Comparison of ENCODE assay signal across 15 cellular contexts in genomic region chr1:1234180-1234808, GRCh38. TPM values are rescaled to one million over a fixed set of nuclear protein-coding genes. Genes with fewer than 3 reads are reported as not detected.
DNase-seq lines count a peak whose midpoint lies in the region; ATAC-seq, FAIRE-seq and TF ChIP-seq lines count a peak whose summit lies in the region.
"Had no signal": no experiment of that assay in that cellular context is flagged by ENCODE, and none has a peak within 500 bp of the region (broad histone marks: within the 10 kb centered on the region; RNA-seq: fewer than 3 reads in every experiment).

No MANE protein-coding gene starts in this region.

- peak overlapping the region; percentile 65 for H3K4me3 ChIP-seq in PC-3 (ENCODE audit: low read length)
- no peak overlapping the region for H3K4me3 ChIP-seq in GM12878
- H3K4me3 ChIP-seq in WERI-Rb-1 (ENCODE audit: low read depth, low read length): no peak overlapping the region
- H3K4me3 ChIP-seq: breast epithelium, SJCRH30, upper lobe of left lung had no signal

- peaks cover 15% of the 10 kb centered on the region for H3K36me3 Mint-ChIP-seq in activated naive CD4-positive, alpha-beta T cell treated with anti-CD3 and anti-CD28 coated beads for 36 hours (ENCODE audit: low read depth)
- peaks cover 13% of the 10 kb centered on the region for H3K36me3 Mint-ChIP-seq in progenitor cell of endocrine pancreas (ENCODE audit: insufficient read depth)

- whole genome bisulfite sequencing in GM12878 (ENCODE audit: insufficient coverage, insufficient replicate concordance, low lambda C conversion rate, missing lambda C conversion rate): 89% methylated on average over 28 of the region's 28 CpGs

- SMC1A ChIA-PET in GM12878 (lab: Charles Lee; ENCODE audit: uncharacterized antibody, unreplicated experiment): no interaction called here

- RAD21 ChIA-PET in GM12878 (lab: Charles Lee; ENCODE audit: unreplicated experiment): no interaction called here

- intact Hi-C loops in activated naive CD4-positive, alpha-beta T cell treated with anti-CD3 and anti-CD28 coated beads for 36 hours (cut with micrococcal nuclease): loop anchor here (10.0 kb wide), 1 partner anchor 199 kb away; no protein-coding TSS in a partner anchor
- intact Hi-C loops in PC-3 (cut with micrococcal nuclease): no loop called here
- intact Hi-C loops in GM12878 (cut with micrococcal nuclease; ENCODE audit: unreplicated experiment): loop anchor here (5.0 kb wide), 1 partner anchor 112 kb away; no protein-coding TSS in a partner anchor

- H3K79me2 ChIP-seq in PC-3 (ENCODE audit: low read length): peaks cover 59% of the 10 kb centered on the region
- peaks cover 32% of the 10 kb centered on the region for H3K79me2 ChIP-seq in GM12878 (ENCODE audit: control insufficient read depth, insufficient read depth, low read length)

- H3K4me3 Mint-ChIP-seq in activated naive CD4-positive, alpha-beta T cell treated with anti-CD3 and anti-CD28 coated beads for 36 hours: peak overlapping the region; percentile 74
- H3K4me3 Mint-ChIP-seq in progenitor cell of endocrine pancreas (ENCODE audit: low read depth): peak overlapping the region; percentile 16

- H2AFZ ChIP-seq in PC-3 (ENCODE audit: low read length) (no peak overlapping the region), GM12878 (ENCODE audit: control insufficient read depth, low read depth, low read length) (no peak overlapping the region)

- H3K4me2 ChIP-seq in PC-3 (ENCODE audit: low read length) (peak overlapping the region; percentile 78), GM12878 (ENCODE audit: control insufficient read depth, insufficient read depth) (0 out of 2 replicates have a peak overlapping the region, but pooled peaks have one; percentile 12)

- BruUV-seq in PC-3 (replicated peaks; lab: Mats Ljungman, UMichigan) (no TSS peak), GM12878 (replicated peaks; lab: Mats Ljungman, UMichigan) (no TSS peak)

- H3K27ac Mint-ChIP-seq in activated naive CD4-positive, alpha-beta T cell treated with anti-CD3 and anti-CD28 coated beads for 36 hours: peak overlapping the region; percentile 19
- peak overlapping the region; percentile 90 for H3K27ac Mint-ChIP-seq in progenitor cell of endocrine pancreas

- peaks cover 9% of the 10 kb centered on the region for H4K20me1 ChIP-seq in PC-3 (ENCODE audit: low read length)
- no peaks in the 10 kb centered on the region for H4K20me1 ChIP-seq in GM12878 (ENCODE audit: control insufficient read depth, insufficient read depth)

- H3K9me2 ChIP-seq in PC-3 (replicated peaks; ENCODE audit: low read length): no peaks in the 10 kb centered on the region

- TF ChIP-seq EP300 in GM12878 (IDR thresholded peaks at IDR 0.05; ENCODE audit: borderline replicate concordance in 1 of 2, control insufficient read depth in 1 of 2, low read depth in 2 of 2, low read length in 2 of 2): no peak

- TF ChIP-seq RAD21 in GM12878 (IDR thresholded peaks at IDR 0.05; ENCODE audit: insufficient read depth, low read depth, low read length): no peak

- in situ Hi-C loops in GM12878 (cut with MboI): no loop called here

- CTCF ChIA-PET in activated naive CD4-positive, alpha-beta T cell treated with anti-CD3 and anti-CD28 coated beads for 36 hours (lab: Charles Lee): no interaction called here
- CTCF ChIA-PET in PC-3 (lab: Charles Lee): no interaction called here
- CTCF ChIA-PET in GM12878 (lab: Yijun Ruan, JAX): no interaction called here

- no peak for DNase-seq in activated naive CD4-positive, alpha-beta T cell treated with anti-CD3 and anti-CD28 coated beads for 36 hours
- DNase-seq in activated naive CD4-positive, alpha-beta T cell treated with anti-CD3 and anti-CD28 coated beads, Interleukin-2, amount 50 U/mL, for 16 hours: no peak
- DNase-seq in PC-3 (no peak), GM12878 (ENCODE audit: low read depth, low spot score) (no peak), progenitor cell of endocrine pancreas (ENCODE audit: low spot score, unreplicated experiment) (no peak), WERI-Rb-1 (no peak), NCI-H524 (lab: John Stamatoyannopoulos, UW) (no peak)
- no peak for DNase-seq in effector CD4-positive, alpha-beta T cell
- DNase-seq: foreskin keratinocyte, midbrain, NCI-H1048, SJCRH30 had no signal

- H3K9ac ChIP-seq in PC-3 (ENCODE audit: low read length) (peak overlapping the region; percentile 52; the same call in 1 of the 2 replicates), GM12878 (ENCODE audit: control insufficient read depth, insufficient read depth, low read length) (no peak overlapping the region)

- H3K36me3 ChIP-seq in PC-3 (ENCODE audit: low read depth, low read length): peaks cover 5% of the 10 kb centered on the region; the same call in 1 of the 2 replicates
- no peaks in the 10 kb centered on the region for H3K36me3 ChIP-seq in GM12878 (ENCODE audit: control insufficient read depth in 2 of 2, insufficient read depth in 2 of 2, low read length in 1 of 2)
- H3K36me3 ChIP-seq in WERI-Rb-1: peaks cover 23% of the 10 kb centered on the region
- H3K36me3 ChIP-seq: breast epithelium, SJCRH30, upper lobe of left lung had no signal

- ATAC-seq in PC-3 (no peak), GM12878 (no peak)
- ATAC-seq: foreskin keratinocyte had no signal

- H3K27me3 ChIP-seq in PC-3 (ENCODE audit: low read length) (no peaks in the 10 kb centered on the region), GM12878 (replicated peaks in 1 of 2; ENCODE audit: control insufficient read depth in 2 of 2, insufficient read depth in 2 of 2, low read length in 1 of 2) (no peaks in the 10 kb centered on the region), WERI-Rb-1 (ENCODE audit: insufficient read depth, low read depth, severe bottlenecking) (no peaks in the 10 kb centered on the region)

- H3K9me3 Mint-ChIP-seq in activated naive CD4-positive, alpha-beta T cell treated with anti-CD3 and anti-CD28 coated beads for 36 hours: no peaks in the 10 kb centered on the region
- H3K9me3 Mint-ChIP-seq in progenitor cell of endocrine pancreas (ENCODE audit: low read depth): peaks cover 3% of the 10 kb centered on the region

- H3K4me1 ChIP-seq in PC-3 (ENCODE audit: insufficient read depth, low read length) (peaks cover 63% of the 10 kb centered on the region), GM12878 (ENCODE audit: control insufficient read depth, insufficient read depth, low read length) (peaks cover 4% of the 10 kb centered on the region)
- H3K4me1 ChIP-seq: foreskin keratinocyte had no signal

- H3K9me3 ChIP-seq in PC-3 (ENCODE audit: low read length) (no peaks in the 10 kb centered on the region), GM12878 (replicated peaks; ENCODE audit: control insufficient read depth, insufficient read depth, low read length) (no peaks in the 10 kb centered on the region; the same call in 2 of the 3 replicates), WERI-Rb-1 (ENCODE audit: severe bottlenecking) (no peaks in the 10 kb centered on the region)
- H3K9me3 ChIP-seq: breast epithelium, SJCRH30 had no signal

- no peak for FAIRE-seq in GM12878 (lab: Jason Lieb, UNC)
- FAIRE-seq: islet of Langerhans had no signal

- no peak for TF ChIP-seq CTCF in PC-3 (conservative IDR thresholded peaks at IDR 0.05; ENCODE audit: low read depth, low read length)
- TF ChIP-seq CTCF in GM12878 (IDR thresholded peaks at IDR 0.05 in 2 of 3, conservative IDR thresholded peaks at IDR 0.05 in 1 of 3; ENCODE audit: control insufficient read depth in 2 of 3, extremely low read depth in 1 of 3, insufficient read depth in 1 of 3, low read depth in 3 of 3, low read length in 3 of 3): no peak
- TF ChIP-seq CTCF in progenitor cell of endocrine pancreas (IDR thresholded peaks at IDR 0.05; ENCODE audit: unreplicated experiment): no peak
- no peak for TF ChIP-seq CTCF in WERI-Rb-1 (IDR thresholded peaks at IDR 0.05; ENCODE audit: low read depth, low read length)

- peak; percentile 41; the same call in 1 of the 2 replicates for TF ChIP-seq POLR2A in GM12878 (IDR thresholded peaks at IDR 0.05; ENCODE audit: low read depth, low read length)

- no peaks in the 10 kb centered on the region for H3F3A ChIP-seq in PC-3 (ENCODE audit: low read length, unreplicated experiment)

- peaks cover 28% of the 10 kb centered on the region for H3K4me1 Mint-ChIP-seq in activated naive CD4-positive, alpha-beta T cell treated with anti-CD3 and anti-CD28 coated beads for 36 hours (ENCODE audit: low read depth)
- peaks cover 16% of the 10 kb centered on the region for H3K4me1 Mint-ChIP-seq in progenitor cell of endocrine pancreas (ENCODE audit: low read depth)

- POLR2A ChIA-PET in PC-3 (lab: Charles Lee; ENCODE audit: unreplicated experiment): no interaction called here
- POLR2A ChIA-PET in GM12878 (lab: Charles Lee): no interaction called here

- H3K27ac ChIP-seq in PC-3 (ENCODE audit: low read length): no peak overlapping the region
- no peak overlapping the region for H3K27ac ChIP-seq in GM12878 (ENCODE audit: control insufficient read depth, insufficient read depth)
- no peak overlapping the region for H3K27ac ChIP-seq in WERI-Rb-1
- H3K27ac ChIP-seq: breast epithelium, foreskin keratinocyte, SJCRH30, upper lobe of left lung had no signal

- no peaks in the 10 kb centered on the region for H3K27me3 Mint-ChIP-seq in activated naive CD4-positive, alpha-beta T cell treated with anti-CD3 and anti-CD28 coated beads for 36 hours (ENCODE audit: low read depth)
- H3K27me3 Mint-ChIP-seq in progenitor cell of endocrine pancreas: no peaks in the 10 kb centered on the region

RNA-seq across cellular contexts. Expression of gene B3GALT6, which starts 2.3 kb away (rescaled TPM):
- 1 to 10 TPM; 8.7 to 9.9 TPM for total RNA-seq in activated naive CD4-positive, alpha-beta T cell treated with anti-CD3 and anti-CD28 coated beads for 36 hours
- total RNA-seq in PC-3 (2014; rRNA removed) (74.0 and 92.2 TPM in 2 replicates), GM12878 (2014; rRNA removed) (18.3 and 20.8 TPM in 2 replicates), GM12878 (2014; rRNA removed; fragmentation: Illumina TruSeq; extraction: Trizol) (6.7 and 7.8 TPM in 2 replicates), GM12878 (2021) (18.7 and 20.6 TPM in 2 replicates), progenitor cell of endocrine pancreas (31.7 and 31.9 TPM in 2 replicates)
- total RNA-seq in GM12878 (2013; cell fraction: nucleolus; rRNA removed): 13.9 and 14.3 TPM in 2 replicates
- polyA plus RNA-seq in GM12878 (2011; ENCODE audit: low read depth): 2.2 TPM
- polyA plus RNA-seq in GM12878 (2011; rRNA removed) (1.5 and 2.2 TPM in 2 replicates), GM12878 (2014; fragmentation: Illumina TruSeq; extraction: Trizol) (5.8 and 6.8 TPM in 2 replicates), GM12878 (2014; fragmentation: Nextera tagmentation; extraction: Ambion mirVana) (1 to 10 TPM in 1 of 2 experiments, under 1 TPM in 1; 0.53 to 1.6 TPM), GM12878 (2014; rRNA removed) (14.2 and 17.1 TPM in 2 replicates), GM12878 (2016; fragmentation: Nextera tagmentation; extraction: Ambion mirVana) (1 to 10 TPM; 1.1 to 1.6 TPM)
- 2.8 and 4.3 TPM in 2 replicates for polyA plus RNA-seq in GM12878 (2011; cell fraction: cytosol; rRNA removed)
- polyA plus RNA-seq in GM12878 (2011; cell fraction: nucleus; rRNA removed): 5.4 and 7.7 TPM in 2 replicates
- 5.4 and 6.2 TPM in 2 replicates for polyA plus RNA-seq in GM12878 (2012)
- polyA minus RNA-seq in GM12878 (2011; rRNA and poly(A)+ RNA removed): 2.4 and 2.9 TPM in 2 replicates
- 1.2 and 2.7 TPM in 2 replicates for polyA minus RNA-seq in GM12878 (2011; cell fraction: cytosol; rRNA and poly(A)+ RNA removed)
- polyA minus RNA-seq in GM12878 (2011; cell fraction: nucleus; rRNA and poly(A)+ RNA removed): 12.7 and 22.7 TPM in 2 replicates

RNA-seq across cellular contexts. Expression of gene SDF4, which starts 2.5 kb away (rescaled TPM):
- 10 to 100 TPM; 74.7 to 79.5 TPM for total RNA-seq in activated naive CD4-positive, alpha-beta T cell treated with anti-CD3 and anti-CD28 coated beads for 36 hours
- total RNA-seq in PC-3 (2014; rRNA removed) (254 and 317 TPM in 2 replicates), GM12878 (2014; rRNA removed) (43.1 and 48.7 TPM in 2 replicates), GM12878 (2014; rRNA removed; fragmentation: Illumina TruSeq; extraction: Trizol) (25.8 and 31.8 TPM in 2 replicates), GM12878 (2021) (92.2 and 97.2 TPM in 2 replicates), progenitor cell of endocrine pancreas (103 and 107 TPM in 2 replicates)
- 53.9 and 54.1 TPM in 2 replicates for total RNA-seq in GM12878 (2013; cell fraction: nucleolus; rRNA removed)
- 16.2 TPM for polyA plus RNA-seq in GM12878 (2011; ENCODE audit: low read depth)
- polyA plus RNA-seq in GM12878 (2011; rRNA removed) (16.4 and 28.8 TPM in 2 replicates), GM12878 (2014; fragmentation: Illumina TruSeq; extraction: Trizol) (5.9 and 27.2 TPM in 2 replicates), GM12878 (2014; fragmentation: Nextera tagmentation; extraction: Ambion mirVana) (1 to 10 TPM in 1 of 2 experiments, under 1 TPM in 1; 0.44 to 2.0 TPM), GM12878 (2014; rRNA removed) (51.5 and 65.0 TPM in 2 replicates), GM12878 (2016; fragmentation: Nextera tagmentation; extraction: Ambion mirVana) (10 to 100 TPM; 78.5 to 87.8 TPM)
- 30.5 and 38.1 TPM in 2 replicates for polyA plus RNA-seq in GM12878 (2011; cell fraction: cytosol; rRNA removed)
- polyA plus RNA-seq in GM12878 (2011; cell fraction: nucleus; rRNA removed): 93.2 and 136 TPM in 2 replicates
- 57.3 and 60.4 TPM in 2 replicates for polyA plus RNA-seq in GM12878 (2012)
- 24.1 and 24.7 TPM in 2 replicates for polyA minus RNA-seq in GM12878 (2011; rRNA and poly(A)+ RNA removed)
- 15.0 and 18.9 TPM in 2 replicates for polyA minus RNA-seq in GM12878 (2011; cell fraction: cytosol; rRNA and poly(A)+ RNA removed)
- 27.2 and 42.8 TPM in 2 replicates for polyA minus RNA-seq in GM12878 (2011; cell fraction: nucleus; rRNA and poly(A)+ RNA removed)

RNA-seq across cellular contexts. Expression of gene C1QTNF12, which starts 12.2 kb away (rescaled TPM):
- 1 to 10 TPM; 6.0 to 7.8 TPM for total RNA-seq in activated naive CD4-positive, alpha-beta T cell treated with anti-CD3 and anti-CD28 coated beads for 36 hours
- total RNA-seq in PC-3 (2014; rRNA removed): 2.8 and 3.9 TPM in 2 replicates
- 1.3 and 1.4 TPM in 2 replicates for total RNA-seq in GM12878 (2013; cell fraction: nucleolus; rRNA removed)
- 0.17 and 0.76 TPM in 2 replicates for total RNA-seq in GM12878 (2014; rRNA removed)
- 0.37 TPM in 1 of 2 replicates, not detected in the other for total RNA-seq in GM12878 (2014; rRNA removed; fragmentation: Illumina TruSeq; extraction: Trizol)
- total RNA-seq in GM12878 (2021): 0.96 and 1.0 TPM in 2 replicates
- polyA plus RNA-seq in GM12878 (2011; ENCODE audit: low read depth): 1.9 TPM
- polyA plus RNA-seq in GM12878 (2011; rRNA removed): not detected in 2 replicates
- polyA plus RNA-seq in GM12878 (2011; cell fraction: cytosol; rRNA removed): 0.22 and 0.48 TPM in 2 replicates
- 4.2 and 6.9 TPM in 2 replicates for polyA plus RNA-seq in GM12878 (2011; cell fraction: nucleus; rRNA removed)
- polyA plus RNA-seq in GM12878 (2012): 3.7 and 4.4 TPM in 2 replicates
- polyA plus RNA-seq in GM12878 (2014; fragmentation: Illumina TruSeq; extraction: Trizol): not detected in 2 replicates
- under 1 TPM in 1 of 2 experiments, not detected in 1; 0.31 TPM for polyA plus RNA-seq in GM12878 (2014; fragmentation: Nextera tagmentation; extraction: Ambion mirVana)
- polyA plus RNA-seq in GM12878 (2014; rRNA removed): 0.50 and 0.84 TPM in 2 replicates
- polyA plus RNA-seq in GM12878 (2016; fragmentation: Nextera tagmentation; extraction: Ambion mirVana): under 1 TPM in 1 of 2 experiments, not detected in 1; 0.20 TPM
- polyA minus RNA-seq in GM12878 (2011; rRNA and poly(A)+ RNA removed): 0.52 TPM in 1 of 2 replicates, not detected in the other
- polyA minus RNA-seq in GM12878 (2011; cell fraction: cytosol; rRNA and poly(A)+ RNA removed): not detected in 2 replicates
- 1.1 and 1.8 TPM in 2 replicates for polyA minus RNA-seq in GM12878 (2011; cell fraction: nucleus; rRNA and poly(A)+ RNA removed)
- total RNA-seq in progenitor cell of endocrine pancreas: 1.7 and 2.7 TPM in 2 replicates
- total RNA-seq: SJCRH30 had no signal

RNA-seq across cellular contexts. Expression of gene TNFRSF4, which starts 20.3 kb away (rescaled TPM):
- total RNA-seq in activated naive CD4-positive, alpha-beta T cell treated with anti-CD3 and anti-CD28 coated beads for 36 hours: 100 to 1,000 TPM; 107 to 110 TPM
- total RNA-seq in PC-3 (2014; rRNA removed) (0.11 and 0.17 TPM in 2 replicates), GM12878 (2014; rRNA removed) (6.2 and 6.9 TPM in 2 replicates), GM12878 (2014; rRNA removed; fragmentation: Illumina TruSeq; extraction: Trizol) (0.51 and 0.67 TPM in 2 replicates), GM12878 (2021) (6.1 and 6.5 TPM in 2 replicates), progenitor cell of endocrine pancreas (0.33 and 0.38 TPM in 2 replicates)
- 8.5 and 8.7 TPM in 2 replicates for total RNA-seq in GM12878 (2013; cell fraction: nucleolus; rRNA removed)
- polyA plus RNA-seq in GM12878 (2011; ENCODE audit: low read depth): 0.39 TPM
- polyA plus RNA-seq in GM12878 (2011; rRNA removed) (0.33 TPM in 1 of 2 replicates, not detected in the other), GM12878 (2014; fragmentation: Illumina TruSeq; extraction: Trizol) (0.24 TPM in 1 of 2 replicates, not detected in the other), GM12878 (2014; fragmentation: Nextera tagmentation; extraction: Ambion mirVana) (under 1 TPM in 1 of 2 experiments, not detected in 1; 0.05 TPM), GM12878 (2014; rRNA removed) (6.5 and 7.3 TPM in 2 replicates), GM12878 (2016; fragmentation: Nextera tagmentation; extraction: Ambion mirVana) (1 to 10 TPM; 2.5 to 2.8 TPM)
- 0.37 and 0.75 TPM in 2 replicates for polyA plus RNA-seq in GM12878 (2011; cell fraction: cytosol; rRNA removed)
- 1.3 and 1.6 TPM in 2 replicates for polyA plus RNA-seq in GM12878 (2011; cell fraction: nucleus; rRNA removed)
- 3.1 and 3.3 TPM in 2 replicates for polyA plus RNA-seq in GM12878 (2012)
- polyA minus RNA-seq in GM12878 (2011; rRNA and poly(A)+ RNA removed): not detected in 2 replicates
- not detected in 2 replicates for polyA minus RNA-seq in GM12878 (2011; cell fraction: cytosol; rRNA and poly(A)+ RNA removed)
- 0.24 and 0.67 TPM in 2 replicates for polyA minus RNA-seq in GM12878 (2011; cell fraction: nucleus; rRNA and poly(A)+ RNA removed)
- total RNA-seq: foreskin keratinocyte had no signal
- polyA plus RNA-seq: foreskin keratinocyte had no signal

RNA-seq across cellular contexts. Expression of gene TNFRSF18, which starts 27.9 kb away (rescaled TPM):
- 10 to 100 TPM; 30.7 to 31.0 TPM for total RNA-seq in activated naive CD4-positive, alpha-beta T cell treated with anti-CD3 and anti-CD28 coated beads for 36 hours
- total RNA-seq in PC-3 (2014; rRNA removed) (87.2 and 120 TPM in 2 replicates), GM12878 (2014; rRNA removed) (4.6 and 4.8 TPM in 2 replicates), GM12878 (2014; rRNA removed; fragmentation: Illumina TruSeq; extraction: Trizol) (0.37 and 0.72 TPM in 2 replicates), GM12878 (2021) (6.1 and 6.3 TPM in 2 replicates), progenitor cell of endocrine pancreas (0.48 TPM in 1 of 2 replicates, not detected in the other)
- total RNA-seq in GM12878 (2013; cell fraction: nucleolus; rRNA removed): 10.6 and 12.0 TPM in 2 replicates
- 1.9 TPM for polyA plus RNA-seq in GM12878 (2011; ENCODE audit: low read depth)
- polyA plus RNA-seq in GM12878 (2011; rRNA removed) (2.0 and 4.5 TPM in 2 replicates), GM12878 (2014; fragmentation: Illumina TruSeq; extraction: Trizol) (0.53 TPM in 1 of 2 replicates, not detected in the other), GM12878 (2014; fragmentation: Nextera tagmentation; extraction: Ambion mirVana) (under 1 TPM in 1 of 2 experiments, not detected in 1; 0.18 TPM), GM12878 (2014; rRNA removed) (7.0 and 7.5 TPM in 2 replicates), GM12878 (2016; fragmentation: Nextera tagmentation; extraction: Ambion mirVana) (1 to 10 TPM; 1.3 to 1.5 TPM)
- polyA plus RNA-seq in GM12878 (2011; cell fraction: cytosol; rRNA removed): 8.1 and 12.6 TPM in 2 replicates
- polyA plus RNA-seq in GM12878 (2011; cell fraction: nucleus; rRNA removed): 21.6 and 27.6 TPM in 2 replicates
- polyA plus RNA-seq in GM12878 (2012): 5.4 and 5.5 TPM in 2 replicates
- 1.2 and 5.0 TPM in 2 replicates for polyA minus RNA-seq in GM12878 (2011; rRNA and poly(A)+ RNA removed)
- 1.4 and 4.8 TPM in 2 replicates for polyA minus RNA-seq in GM12878 (2011; cell fraction: cytosol; rRNA and poly(A)+ RNA removed)
- polyA minus RNA-seq in GM12878 (2011; cell fraction: nucleus; rRNA and poly(A)+ RNA removed): 1.7 and 2.2 TPM in 2 replicates
